11 cellular contexts compared by ENCODE assay signal in genomic region chr12:85527192-85527591, GRCh38.
DNase-seq lines count a peak whose midpoint lies in the region; ATAC-seq and TF ChIP-seq lines count a peak whose summit lies in the region.
"Had no signal": no experiment of that assay in that cellular context is flagged by ENCODE, and none has a peak within 500 bp of the region (broad histone marks: within the 10 kb centered on the region; RNA-seq: fewer than 3 reads in every experiment).

No MANE protein-coding gene starts in this region.

- H3K27me3 ChIP-seq in right atrium auricular region = no peaks in the 10 kb centered on the region

- TF ChIP-seq CTCF in glutamatergic neuron (IDR thresholded peaks at IDR 0.05; ENCODE audit: partially characterized antibody, unreplicated experiment) (no peak), right atrium auricular region (IDR thresholded peaks at IDR 0.05) (no peak)

- H3K4me3 Mint-ChIP-seq in activated CD4-positive, alpha-beta memory T cell treated with anti-CD3 and anti-CD28 coated beads for 36 hours = no peak overlapping the region
- no peak overlapping the region for H3K4me3 Mint-ChIP-seq in glutamatergic neuron (ENCODE audit: unreplicated experiment)

- H3K27me3 Mint-ChIP-seq in activated CD4-positive, alpha-beta memory T cell treated with anti-CD3 and anti-CD28 coated beads for 36 hours = no peaks in the 10 kb centered on the region
- H3K27me3 Mint-ChIP-seq in glutamatergic neuron (ENCODE audit: unreplicated experiment) = no peaks in the 10 kb centered on the region

- no peaks in the 10 kb centered on the region for H3K9me3 ChIP-seq in right atrium auricular region

- DNase-seq in myocyte (ENCODE audit: low read depth) (peak; percentile 3), glutamatergic neuron (no peak), right atrium auricular region (ENCODE audit: low spot score) (no peak)
- DNase-seq in activated CD4-positive, alpha-beta memory T cell treated with anti-CD3 and anti-CD28 coated beads for 36 hours = no peak
- DNase-seq: activated T-cell treated with anti-CD3 and anti-CD28 coated beads, Interleukin-2, amount 50 U/mL, for 48 hours; DMS79; NCI-H1694 had no signal

- POLR2A ChIA-PET in activated CD4-positive, alpha-beta memory T cell treated with anti-CD3 and anti-CD28 coated beads for 36 hours (lab: Charles Lee) = no interaction called here

- peaks cover 7% of the 10 kb centered on the region for H3K9me3 Mint-ChIP-seq in activated CD4-positive, alpha-beta memory T cell treated with anti-CD3 and anti-CD28 coated beads for 36 hours
- H3K9me3 Mint-ChIP-seq in glutamatergic neuron (ENCODE audit: unreplicated experiment) = no peaks in the 10 kb centered on the region

- no peaks in the 10 kb centered on the region for H3K4me1 Mint-ChIP-seq in activated CD4-positive, alpha-beta memory T cell treated with anti-CD3 and anti-CD28 coated beads for 36 hours (ENCODE audit: low read depth)
- H3K4me1 Mint-ChIP-seq in glutamatergic neuron (ENCODE audit: low read depth, unreplicated experiment) = no peaks in the 10 kb centered on the region

- ATAC-seq in GM18907 (IDR thresholded peaks at IDR 0.05; ENCODE audit: unreplicated experiment) (peak; percentile 74), GM21717 (IDR thresholded peaks at IDR 0.05; ENCODE audit: unreplicated experiment) (peak; percentile 82), HG03108 (IDR thresholded peaks at IDR 0.05; ENCODE audit: unreplicated experiment) (peak; percentile 63), esophagus mucosa (no peak)

- intact Hi-C loops in activated CD4-positive, alpha-beta memory T cell treated with anti-CD3 and anti-CD28 coated beads for 36 hours (cut with micrococcal nuclease) = no loop called here

- H3K4me1 ChIP-seq in right atrium auricular region = no peaks in the 10 kb centered on the region

- no peaks in the 10 kb centered on the region for H3K36me3 Mint-ChIP-seq in activated CD4-positive, alpha-beta memory T cell treated with anti-CD3 and anti-CD28 coated beads for 36 hours
- H3K36me3 Mint-ChIP-seq in glutamatergic neuron (ENCODE audit: unreplicated experiment) = no peaks in the 10 kb centered on the region

- no peaks in the 10 kb centered on the region for H3K36me3 ChIP-seq in right atrium auricular region

- CTCF ChIA-PET in activated CD4-positive, alpha-beta memory T cell treated with anti-CD3 and anti-CD28 coated beads for 36 hours (lab: Charles Lee) = no interaction called here

- H3K27ac Mint-ChIP-seq in activated CD4-positive, alpha-beta memory T cell treated with anti-CD3 and anti-CD28 coated beads for 36 hours = no peak overlapping the region
- no peak overlapping the region for H3K27ac Mint-ChIP-seq in glutamatergic neuron (ENCODE audit: unreplicated experiment)

- H3K27ac ChIP-seq in right atrium auricular region = no peak overlapping the region

- H3K4me3 ChIP-seq in right atrium auricular region = no peak overlapping the region
